Comparison of ENCODE assay signal across 9 cellular contexts in the genomic region with DNA sequence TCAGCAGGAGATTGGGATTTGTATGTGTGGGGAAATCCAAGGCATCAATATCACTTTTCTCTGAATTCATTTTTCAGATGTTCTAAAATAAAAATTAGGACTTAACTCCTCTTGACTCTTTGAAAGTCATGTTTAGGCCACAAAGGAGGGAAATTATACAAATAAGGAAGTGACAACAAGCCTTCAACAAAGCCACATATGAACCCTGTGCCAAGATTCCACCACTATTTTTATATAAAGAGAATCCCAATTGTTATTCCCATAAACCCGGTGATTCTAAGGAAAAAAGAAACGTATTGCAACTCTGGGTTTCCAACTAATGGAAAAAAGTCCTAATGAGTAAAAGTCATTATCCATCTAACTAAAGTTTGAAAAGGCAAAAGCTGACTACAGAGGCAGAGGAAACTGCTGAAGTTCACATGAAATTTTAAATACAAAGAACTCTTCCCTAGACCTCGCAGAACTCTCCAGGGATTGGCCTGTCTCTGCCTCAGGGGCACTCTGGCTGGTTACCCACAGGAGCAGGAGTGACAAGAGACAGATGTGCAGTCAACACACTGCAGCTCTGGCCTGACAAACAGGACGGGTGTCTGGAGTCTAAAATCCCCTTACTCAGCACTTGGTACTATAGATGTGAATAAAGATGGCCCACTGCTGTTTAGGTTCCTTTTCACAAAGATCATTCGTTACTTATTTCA. TPM values are rescaled to one million over a fixed set of nuclear protein-coding genes. Genes with fewer than 3 reads are reported as not detected.
DNase-seq lines count a peak whose midpoint lies in the region; ATAC-seq lines count a peak whose summit lies in the region.
"Had no signal": no experiment of that assay in that cellular context is flagged by ENCODE, and none has a peak within 500 bp of the region (broad histone marks: within the 10 kb centered on the region; RNA-seq: fewer than 3 reads in every experiment).

No MANE protein-coding gene starts in this region.

- no peaks in the 10 kb centered on the region for H3K4me1 ChIP-seq in iPS-15b (ENCODE audit: control insufficient read depth, insufficient read depth, low read length)

- H3K9ac ChIP-seq in iPS-15b (ENCODE audit: low read depth, low read length), result peak overlapping the region; percentile 2

- H3K36me3 Mint-ChIP-seq in T-helper 17 cell (ENCODE audit: low read depth), result peaks cover 3% of the 10 kb centered on the region
- peaks cover 28% of the 10 kb centered on the region for H3K36me3 Mint-ChIP-seq in stimulated activated memory B cell treated with anti-CD40 and anti-IgM and Interleukin-4, amounts not matched to agents 10 μg/mL and 1 μg/mL and 100 μg/mL, for 72 hours

- peak overlapping the region; percentile 80 for H3K4me3 Mint-ChIP-seq in T-helper 17 cell
- H3K4me3 Mint-ChIP-seq in stimulated activated memory B cell treated with anti-CD40 and anti-IgM and Interleukin-4, amounts not matched to agents 10 μg/mL and 1 μg/mL and 100 μg/mL, for 72 hours, result no peak overlapping the region

- peak overlapping the region; percentile 99 for H3K27ac Mint-ChIP-seq in T-helper 17 cell
- peak overlapping the region; percentile 54 for H3K27ac Mint-ChIP-seq in stimulated activated memory B cell treated with anti-CD40 and anti-IgM and Interleukin-4, amounts not matched to agents 10 μg/mL and 1 μg/mL and 100 μg/mL, for 72 hours

- H3K4me1 Mint-ChIP-seq in T-helper 17 cell, result peaks cover 39% of the 10 kb centered on the region
- peaks cover 33% of the 10 kb centered on the region for H3K4me1 Mint-ChIP-seq in stimulated activated memory B cell treated with anti-CD40 and anti-IgM and Interleukin-4, amounts not matched to agents 10 μg/mL and 1 μg/mL and 100 μg/mL, for 72 hours

- H3K9me3 Mint-ChIP-seq in stimulated activated memory B cell treated with anti-CD40 and anti-IgM and Interleukin-4, amounts not matched to agents 10 μg/mL and 1 μg/mL and 100 μg/mL, for 72 hours, result no peaks in the 10 kb centered on the region

- H3K4me3 ChIP-seq in iPS-15b (ENCODE audit: low read depth, low read length), result no peak overlapping the region
- H3K4me3 ChIP-seq: mucosa of descending colon had no signal

- no peaks in the 10 kb centered on the region for H3K9me3 ChIP-seq in T-helper 17 cell (ENCODE audit: control insufficient read depth, low read length, poor library complexity, severe bottlenecking)
- H3K9me3 ChIP-seq in iPS-15b (ENCODE audit: control insufficient read depth, insufficient read depth, low read length), result no peaks in the 10 kb centered on the region
- H3K9me3 ChIP-seq: mucosa of descending colon had no signal

- DNase-seq in NOMO-1 treated with DMSO at 0.1 percent for 48 hours (lab: John Stamatoyannopoulos, UW; ENCODE audit: unreplicated experiment) (peak; percentile 4), NOMO-1 treated with dmso at 0.1 percent for 144 hours (lab: John Stamatoyannopoulos, UW; ENCODE audit: unreplicated experiment) (no peak), T-helper 17 cell (no peak), NCI-H2029 treated with DMSO at 0.1 percent for 48 hours (lab: John Stamatoyannopoulos, UW) (no peak), NCI-H1105 treated with DMSO at 0.1 percent for 48 hours (lab: John Stamatoyannopoulos, UW) (no peak)
- DNase-seq: mucosa of descending colon had no signal

- no peaks in the 10 kb centered on the region for H3K27me3 ChIP-seq in iPS-15b (ENCODE audit: control insufficient read depth, insufficient read depth, low read length)

- ATAC-seq in T-helper 17 cell (no peak), HG03039 (IDR thresholded peaks at IDR 0.05; ENCODE audit: unreplicated experiment) (no peak)
- ATAC-seq in stimulated activated memory B cell treated with anti-CD40 and anti-IgM and Interleukin-4, amounts not matched to agents 10 μg/mL and 1 μg/mL and 100 μg/mL, for 72 hours, result no peak

- peaks cover 4% of the 10 kb centered on the region for H3K36me3 ChIP-seq in iPS-15b (ENCODE audit: control insufficient read depth, insufficient read depth, low read length)

- H3K27me3 Mint-ChIP-seq in T-helper 17 cell, result no peaks in the 10 kb centered on the region
- no peaks in the 10 kb centered on the region for H3K27me3 Mint-ChIP-seq in stimulated activated memory B cell treated with anti-CD40 and anti-IgM and Interleukin-4, amounts not matched to agents 10 μg/mL and 1 μg/mL and 100 μg/mL, for 72 hours

RNA-seq across cellular contexts. Expression of gene NPC1, which starts 11.5 kb away (rescaled TPM):
- total RNA-seq in T-helper 17 cell, result 10 to 100 TPM; 43.5 to 45.8 TPM
